Comparison of ENCODE assay signal across 18 cellular contexts in genomic region chr12:23662966-23663365, GRCh38.
DNase-seq lines count a peak whose midpoint lies in the region; ATAC-seq and TF ChIP-seq lines count a peak whose summit lies in the region.
"Had no signal": no experiment of that assay in that cellular context is flagged by ENCODE, and none has a peak within 500 bp of the region (broad histone marks: within the 10 kb centered on the region; RNA-seq: fewer than 3 reads in every experiment).

No MANE protein-coding gene starts in this region.

- H3K4me2 ChIP-seq in smooth muscle cell = no peak overlapping the region
- H3K4me2 ChIP-seq: A549 had no signal

- no peak overlapping the region for H3K9ac ChIP-seq in smooth muscle cell (ENCODE audit: low read depth)

- TF ChIP-seq CTCF in choroid plexus epithelial cell (conservative IDR thresholded peaks at IDR 0.05; ENCODE audit: low read depth, low read length) (no peak), testis (IDR thresholded peaks at IDR 0.05) (no peak), smooth muscle cell (IDR thresholded peaks at IDR 0.05; ENCODE audit: borderline replicate concordance, insufficient read depth, poor library complexity, severe bottlenecking) (no peak)

- H3K79me2 ChIP-seq in smooth muscle cell (ENCODE audit: low read depth) = no peaks in the 10 kb centered on the region

- H3F3A ChIP-seq in smooth muscle cell (ENCODE audit: low read depth) = no peaks in the 10 kb centered on the region

- no peak overlapping the region for H3K27ac ChIP-seq in testis
- H3K27ac ChIP-seq in smooth muscle cell (ENCODE audit: low read depth) = no peak overlapping the region
- H3K27ac ChIP-seq: A549, SJSA1 had no signal

- 69 to 79% methylated on average over 3 of the region's 3 CpGs for WGBS in testis, 2 donors
- WGBS in smooth muscle cell (ENCODE audit: low lambda C conversion rate) = 97% methylated on average over 3 of the region's 3 CpGs

- H3K4me3 ChIP-seq in choroid plexus epithelial cell (ENCODE audit: low read depth, low read length) (no peak overlapping the region), testis (no peak overlapping the region), smooth muscle cell (no peak overlapping the region)
- H3K4me3 ChIP-seq: A549, SJSA1 had no signal

- no peaks in the 10 kb centered on the region for H3K9me3 ChIP-seq in testis
- H3K9me3 ChIP-seq in smooth muscle cell (replicated peaks; ENCODE audit: low read depth) = no peaks in the 10 kb centered on the region
- H3K9me3 ChIP-seq: A549, BE2C, SJSA1 had no signal

- DNase-seq in NCI-H748 (lab: John Stamatoyannopoulos, UW; ENCODE audit: unreplicated experiment) (peak; percentile 13), NCI-H748 treated with DMSO at 0.1 percent for 48 hours (lab: John Stamatoyannopoulos, UW) (no peak), NCI-H2196 (lab: John Stamatoyannopoulos, UW; ENCODE audit: unreplicated experiment) (peak; percentile 45), choroid plexus epithelial cell (ENCODE audit: low read depth) (peak; percentile 1), testis (peak; percentile 14), smooth muscle cell (lab: John Stamatoyannopoulos, UW; ENCODE audit: unreplicated experiment) (no peak)
- DNase-seq: BE2C; DMS79; NCI-H1105; NCI-H2171; NCI-H510A; NCI-H774; NK-92 treated with Interleukin-12 subunit alpha and Interleukin-12 subunit beta, amount 100 ng/mL, for 24 hours; OCI-M1; T-helper 1 cell had no signal

- peaks cover 4% of the 10 kb centered on the region for H4K20me1 ChIP-seq in smooth muscle cell (ENCODE audit: low read depth)

- ATAC-seq in HG03045 (IDR thresholded peaks at IDR 0.05; ENCODE audit: unreplicated experiment) = no peak
- ATAC-seq: A549 had no signal

- intact Hi-C loops in testis (cut with DNase I; ENCODE audit: low total_unique reads) = no loop called here

- H3K4me1 ChIP-seq in testis (no peaks in the 10 kb centered on the region), smooth muscle cell (ENCODE audit: low read depth) (peaks cover 13% of the 10 kb centered on the region)
- H3K4me1 ChIP-seq: A549, BE2C, SJSA1 had no signal

- H3K27me3 ChIP-seq in testis (no peaks in the 10 kb centered on the region), smooth muscle cell (ENCODE audit: low read depth) (no peaks in the 10 kb centered on the region)
- H3K27me3 ChIP-seq: BE2C, SJSA1 had no signal

- H3K36me3 ChIP-seq in testis (ENCODE audit: low read depth, missing control alignments) (no peaks in the 10 kb centered on the region), smooth muscle cell (ENCODE audit: low read depth) (peaks cover 3% of the 10 kb centered on the region)
- H3K36me3 ChIP-seq: BE2C, SJSA1 had no signal

- TF ChIP-seq POLR2A in testis (IDR thresholded peaks at IDR 0.05) = no peak

- H2AFZ ChIP-seq in smooth muscle cell (ENCODE audit: low read depth) = no peak overlapping the region

Comparison
In these comparisons a context has a peak if more than half of its experiments do, and no peak if none do; other contexts are left out.
1. DNase-seq: peak in NCI-H748 (single experiment), NCI-H2196 (single experiment), choroid plexus epithelial cell (single experiment) and testis (single experiment); none in NCI-H748 treated with DMSO at 0.1 percent for 48 hours (single experiment) and smooth muscle cell (single experiment).